8 cellular contexts compared by ENCODE assay signal in the genomic region with DNA sequence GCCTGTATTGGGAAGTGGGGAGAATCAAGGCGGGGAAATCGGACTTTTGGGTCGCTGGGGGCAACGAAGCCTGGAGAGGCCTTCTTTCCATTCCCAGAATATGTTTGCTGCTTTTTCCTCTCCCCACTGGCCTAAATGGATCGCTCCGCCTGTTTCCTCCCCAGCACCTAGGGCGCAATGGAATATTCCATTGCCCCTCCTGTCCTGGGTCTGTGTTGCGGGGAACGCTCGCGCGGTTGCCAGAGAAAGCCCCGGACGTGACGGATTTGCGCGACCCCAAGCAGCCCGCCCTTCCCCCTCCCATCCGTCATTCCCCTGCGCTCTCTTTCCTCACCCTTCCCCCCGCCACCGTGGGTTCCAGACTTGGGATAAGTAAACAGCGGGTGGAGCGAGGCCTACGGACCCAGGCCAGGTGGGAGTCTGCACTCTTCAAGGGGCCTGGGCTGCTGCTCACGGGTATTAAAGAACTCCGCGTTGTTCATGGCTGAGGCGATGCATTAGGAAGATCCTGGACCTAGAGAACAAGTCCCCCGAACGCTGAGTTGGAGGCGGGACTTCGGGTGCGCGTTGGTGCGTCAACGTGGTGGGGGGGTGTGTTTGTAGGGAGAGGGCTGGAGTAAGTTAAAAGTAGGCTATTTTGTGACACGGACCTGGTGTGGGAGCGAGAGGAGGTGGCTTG. TPM values are rescaled to one million over a fixed set of nuclear protein-coding genes. Genes with fewer than 3 reads are reported as not detected.
DNase-seq lines count a peak whose midpoint lies in the region; ATAC-seq and TF ChIP-seq lines count a peak whose summit lies in the region.

A gene with protein sequence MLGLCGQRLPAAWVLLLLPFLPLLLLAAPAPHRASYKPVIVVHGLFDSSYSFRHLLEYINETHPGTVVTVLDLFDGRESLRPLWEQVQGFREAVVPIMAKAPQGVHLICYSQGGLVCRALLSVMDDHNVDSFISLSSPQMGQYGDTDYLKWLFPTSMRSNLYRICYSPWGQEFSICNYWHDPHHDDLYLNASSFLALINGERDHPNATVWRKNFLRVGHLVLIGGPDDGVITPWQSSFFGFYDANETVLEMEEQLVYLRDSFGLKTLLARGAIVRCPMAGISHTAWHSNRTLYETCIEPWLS (plus strand): TSS at position 307 of the 679 bp plus-strand sequence. CDS start 454 bp downstream, outside the sequence.

- H3K27ac ChIP-seq in AG04450 (ENCODE audit: low read depth, low read length) (peak within 1 kb of the TSS; percentile 81), prostate gland (peak within 1 kb of the TSS; percentile 88 to 89), upper lobe of right lung (peak within 1 kb of the TSS; percentile 87)

- intact Hi-C loops in left ventricle myocardium superior (cut with micrococcal nuclease) (no loop called here), prostate gland (cut with DNase I) (loop anchor here (1.0 to 10.0 kb wide), 3 partner anchors 36 to 249 kb away; a partner anchor contains a TSS), upper lobe of right lung (cut with DNase I) (no loop called here)

- H3K4me1 ChIP-seq in prostate gland (replicated peaks) (peaks cover 14% of the 10 kb centered on the region), upper lobe of right lung (peaks cover 28% of the 10 kb centered on the region)

- TF ChIP-seq CTCF in AG04450 (IDR thresholded peaks at IDR 0.05; ENCODE audit: low read depth, low read length): no peak
- peak in 1 of 4 experiments; percentile 10 for TF ChIP-seq CTCF in prostate gland (IDR thresholded peaks at IDR 0.05)
- no peak for TF ChIP-seq CTCF in upper lobe of right lung (IDR thresholded peaks at IDR 0.05)

- TF ChIP-seq POLR2A in prostate gland (IDR thresholded peaks at IDR 0.05): peak; percentile 39

- POLR2A ChIA-PET in AG04450 (lab: Yijun Ruan, JAX): interaction anchor here (1.1 to 1.2 kb wide), 2 partner anchors 24 to 42 kb away, joined by 4 to 5 read pairs; a partner anchor contains a TSS

- peaks cover 8% of the 10 kb centered on the region for H3K9me3 ChIP-seq in AG04450 (ENCODE audit: control insufficient read depth, insufficient read depth, low read length)
- no peaks in the 10 kb centered on the region for H3K9me3 ChIP-seq in prostate gland
- no peaks in the 10 kb centered on the region for H3K9me3 ChIP-seq in upper lobe of right lung

- ATAC-seq in GM21576 (IDR thresholded peaks at IDR 0.05; ENCODE audit: unreplicated experiment): peak; percentile 22
- ATAC-seq in left ventricle myocardium superior: peak; percentile 91
- ATAC-seq in upper lobe of right lung: peak; percentile 75

- CTCF ChIA-PET in AG04450 (lab: Charles Lee): interaction anchor here (1.1 kb wide), 1 partner anchor 40 kb away, joined by 3 read pairs; no protein-coding TSS in a partner anchor

- H3K27me3 ChIP-seq in AG04450 (ENCODE audit: control insufficient read depth, insufficient read depth, low read length): peaks cover 8% of the 10 kb centered on the region
- no peaks in the 10 kb centered on the region for H3K27me3 ChIP-seq in prostate gland (replicated peaks; ENCODE audit: insufficient read depth)
- peaks cover 16% of the 10 kb centered on the region for H3K27me3 ChIP-seq in upper lobe of right lung

- H3K36me3 ChIP-seq in prostate gland (peaks cover 0 to 5% of the 10 kb centered on the region in 2 donors), upper lobe of right lung (peaks cover 10% of the 10 kb centered on the region)

- DNase-seq in AG04450 (ENCODE audit: low read depth, low spot score) (peak; percentile 76), NCI-H1694 (lab: John Stamatoyannopoulos, UW) (peak; percentile 48), T-helper 22 cell (ENCODE audit: low read depth) (peak; percentile 52), anterior cingulate cortex (lab: John Stamatoyannopoulos, UW) (peak; percentile 51 to 95 (median 87)), left ventricle myocardium superior (peak; percentile 92), prostate gland (ENCODE audit: low spot score) (peak; percentile 80), upper lobe of right lung (peak; percentile 83)

- peak within 1 kb of the TSS; percentile 79 for H3K4me3 ChIP-seq in AG04450 (ENCODE audit: low read depth, low read length)
- H3K4me3 ChIP-seq in prostate gland: peak within 1 kb of the TSS; percentile 53 to 61
- peak within 1 kb of the TSS; percentile 75 for H3K4me3 ChIP-seq in upper lobe of right lung

- under 1% methylated on average over 39 of the region's 39 CpGs for WGBS in prostate gland

RNA-seq across cellular contexts. Expression of the gene that starts here (rescaled TPM):
- polyA plus RNA-seq in AG04450 (2011; rRNA removed): 12.6 and 14.1 TPM in 2 replicates
- 9.4 and 10.3 TPM in 2 replicates for polyA minus RNA-seq in AG04450 (2011; rRNA and poly(A)+ RNA removed)
- total RNA-seq in left ventricle myocardium superior (22.6 TPM), prostate gland (10 to 100 TPM; 18.6 to 32.9 TPM), upper lobe of right lung (19.2 TPM)

Comparison
In these comparisons a context has a peak if more than half of its experiments do, and no peak if none do; other contexts are left out.
1. Peak in every context shown above with its lines: DNase-seq, ATAC-seq, H3K4me3 ChIP-seq and H3K27ac ChIP-seq.
2. ATAC-seq: peak in every context shown above with its lines; median percentile 91 in left ventricle myocardium superior; 75 in upper lobe of right lung; 22 in GM21576.